Comparison of ENCODE assay signal across 8 cellular contexts in the genomic region with DNA sequence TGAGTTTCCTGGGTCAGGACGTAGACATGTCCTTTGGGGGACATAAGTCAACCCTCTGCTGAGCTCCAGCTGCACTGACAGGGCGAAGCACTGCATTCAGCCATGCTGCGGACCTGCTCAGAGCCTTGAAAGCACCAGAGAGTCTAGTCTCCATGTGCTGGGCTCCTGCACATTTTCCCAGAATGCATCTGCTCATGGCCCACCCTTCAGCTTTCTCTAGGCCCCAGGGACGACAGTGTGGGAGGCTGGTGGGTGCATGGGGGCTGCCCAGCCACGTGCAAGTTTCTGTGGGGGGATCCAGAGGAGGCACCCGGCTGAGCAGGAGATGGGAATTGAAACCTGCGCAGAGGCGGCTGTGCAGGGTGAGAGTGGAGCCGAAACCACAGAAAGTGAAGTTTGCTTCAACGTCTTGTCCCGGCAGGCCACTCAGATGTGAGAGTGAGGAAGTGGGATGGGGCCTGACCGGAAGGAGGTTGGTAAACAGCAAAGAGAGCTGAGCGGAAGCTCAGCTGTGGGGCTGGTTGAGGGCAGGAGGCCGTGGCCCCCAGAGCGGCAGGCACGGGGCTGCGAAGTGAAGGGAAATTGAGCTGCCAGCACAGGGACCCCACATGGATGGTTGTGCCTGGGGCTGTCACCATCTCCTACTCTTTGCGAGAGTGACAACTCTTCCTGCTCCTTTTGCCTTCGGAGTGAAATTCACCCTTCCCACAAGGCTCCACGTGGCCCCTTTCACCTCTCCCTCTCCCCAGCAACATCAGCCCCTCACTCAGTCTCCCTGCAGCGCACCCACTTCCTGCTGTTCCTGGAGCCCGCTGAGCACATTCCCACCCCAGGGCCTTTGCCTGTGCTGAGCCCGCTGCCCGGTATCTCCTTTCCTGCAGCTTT. TPM values are rescaled to one million over a fixed set of nuclear protein-coding genes. Genes with fewer than 3 reads are reported as not detected.
DNase-seq lines count a peak whose midpoint lies in the region; ATAC-seq lines count a peak whose summit lies in the region.

No MANE protein-coding gene starts in this region.

- WGBS in right cardiac atrium = 45% methylated on average over 24 of the region's 24 CpGs

- H3K27me3 Mint-ChIP-seq in activated CD8-positive, alpha-beta T cell treated with anti-CD3 and anti-CD28 coated beads, Interleukin-2, amount 10 ng/mL, durations not matched to agents 7 days and 5 days (ENCODE audit: low read depth) = no peaks in the 10 kb centered on the region
- no peaks in the 10 kb centered on the region for H3K27me3 Mint-ChIP-seq in stimulated activated naive CD8-positive, alpha-beta T cell treated with anti-CD3 and anti-CD28 coated beads, Interleukin-15, Interleukin-2, amounts not matched to agents 100 ng/mL and 50 ng/mL, for 24 hours

- no peak overlapping the region for H3K27ac ChIP-seq in right cardiac atrium (ENCODE audit: low read length)

- H3K36me3 Mint-ChIP-seq in activated CD8-positive, alpha-beta T cell treated with anti-CD3 and anti-CD28 coated beads, Interleukin-2, amount 10 ng/mL, durations not matched to agents 7 days and 5 days (ENCODE audit: low read depth) = peaks cover 35% of the 10 kb centered on the region
- H3K36me3 Mint-ChIP-seq in stimulated activated naive CD8-positive, alpha-beta T cell treated with anti-CD3 and anti-CD28 coated beads, Interleukin-15, Interleukin-2, amounts not matched to agents 100 ng/mL and 50 ng/mL, for 24 hours (ENCODE audit: low read depth) = peaks cover 4% of the 10 kb centered on the region

- H3K4me1 Mint-ChIP-seq in activated CD8-positive, alpha-beta T cell treated with anti-CD3 and anti-CD28 coated beads, Interleukin-2, amount 10 ng/mL, durations not matched to agents 7 days and 5 days (ENCODE audit: low read depth) = peaks cover 49% of the 10 kb centered on the region
- peaks cover 49% of the 10 kb centered on the region for H3K4me1 Mint-ChIP-seq in stimulated activated naive CD8-positive, alpha-beta T cell treated with anti-CD3 and anti-CD28 coated beads, Interleukin-15, Interleukin-2, amounts not matched to agents 100 ng/mL and 50 ng/mL, for 24 hours (ENCODE audit: low read depth)

- H3K4me1 ChIP-seq in right cardiac atrium (ENCODE audit: control insufficient read depth, insufficient read depth, low read length) = peaks cover 2% of the 10 kb centered on the region

- H3K27ac Mint-ChIP-seq in activated CD8-positive, alpha-beta T cell treated with anti-CD3 and anti-CD28 coated beads, Interleukin-2, amount 10 ng/mL, durations not matched to agents 7 days and 5 days = peak overlapping the region; percentile 92
- peak overlapping the region; percentile 91 for H3K27ac Mint-ChIP-seq in stimulated activated naive CD8-positive, alpha-beta T cell treated with anti-CD3 and anti-CD28 coated beads, Interleukin-15, Interleukin-2, amounts not matched to agents 100 ng/mL and 50 ng/mL, for 24 hours

- H3K4me3 Mint-ChIP-seq in activated CD8-positive, alpha-beta T cell treated with anti-CD3 and anti-CD28 coated beads, Interleukin-2, amount 10 ng/mL, durations not matched to agents 7 days and 5 days = peak overlapping the region; percentile 63
- H3K4me3 Mint-ChIP-seq in stimulated activated naive CD8-positive, alpha-beta T cell treated with anti-CD3 and anti-CD28 coated beads, Interleukin-15, Interleukin-2, amounts not matched to agents 100 ng/mL and 50 ng/mL, for 24 hours = peak overlapping the region; percentile 63

- H3K27me3 ChIP-seq in right cardiac atrium (ENCODE audit: control insufficient read depth, insufficient read depth) = no peaks in the 10 kb centered on the region

- no peaks in the 10 kb centered on the region for H3K9me3 ChIP-seq in right cardiac atrium (ENCODE audit: control insufficient read depth, low read length)

- intact Hi-C loops in right cardiac atrium (cut with DNase I) = no loop called here

- CTCF ChIA-PET in activated CD8-positive, alpha-beta T cell treated with anti-CD3 and anti-CD28 coated beads, Interleukin-2, amount 10 ng/mL, durations not matched to agents 7 days and 5 days (lab: Charles Lee) = interaction anchor here (0.7 to 4.0 kb wide), 12 partner anchors 12 to 336 kb away, joined by 3 to 40 read pairs (median 4); partner anchors contain the start of genes MVB12A, PGLS and RPL18A

- peak; percentile 76 for DNase-seq in CMK (ENCODE audit: low read depth)
- peak; percentile 89 for DNase-seq in activated CD8-positive, alpha-beta T cell treated with anti-CD3 and anti-CD28 coated beads, Interleukin-2, amount 10 ng/mL, durations not matched to agents 7 days and 5 days
- DNase-seq in right cardiac atrium = peak in 2 of 3 donors; percentile 75 to 83
- DNase-seq in NCI-H748 treated with DMSO at 0.1 percent for 48 hours (lab: John Stamatoyannopoulos, UW) = no peak
- DNase-seq in inferior parietal cortex (ENCODE audit: extremely low spot score) = no peak

- peak; percentile 55 for ATAC-seq in GM19468 (IDR thresholded peaks at IDR 0.05; ENCODE audit: extremely low read depth, unreplicated experiment)
- ATAC-seq in HG03558 (IDR thresholded peaks at IDR 0.05; ENCODE audit: extremely low read depth, unreplicated experiment) = peak; percentile 46
- ATAC-seq in activated CD8-positive, alpha-beta T cell treated with anti-CD3 and anti-CD28 coated beads, Interleukin-2, amount 10 ng/mL, durations not matched to agents 7 days and 5 days = peak; percentile 89
- peak; percentile 65 to 71 for ATAC-seq in right cardiac atrium

- H3K4me3 ChIP-seq in right cardiac atrium (ENCODE audit: low read length) = no peak overlapping the region

- no peaks in the 10 kb centered on the region for H3K9me3 Mint-ChIP-seq in activated CD8-positive, alpha-beta T cell treated with anti-CD3 and anti-CD28 coated beads, Interleukin-2, amount 10 ng/mL, durations not matched to agents 7 days and 5 days (ENCODE audit: insufficient read depth)
- H3K9me3 Mint-ChIP-seq in stimulated activated naive CD8-positive, alpha-beta T cell treated with anti-CD3 and anti-CD28 coated beads, Interleukin-15, Interleukin-2, amounts not matched to agents 100 ng/mL and 50 ng/mL, for 24 hours = no peaks in the 10 kb centered on the region

- POLR2A ChIA-PET in activated CD8-positive, alpha-beta T cell treated with anti-CD3 and anti-CD28 coated beads, Interleukin-2, amount 10 ng/mL, durations not matched to agents 7 days and 5 days (lab: Charles Lee) = interaction anchor here (0.6 to 4.4 kb wide), 9 partner anchors 9 to 116 kb away, joined by 3 to 36 read pairs (median 3); partner anchors contain the start of genes MVB12A and PGLS

RNA-seq across cellular contexts. Expression of gene PGLS, which starts 11.8 kb away (rescaled TPM):
- 10 to 100 TPM; 94.0 to 99.9 TPM for total RNA-seq in activated CD8-positive, alpha-beta T cell treated with anti-CD3 and anti-CD28 coated beads, Interleukin-2, amount 10 ng/mL, durations not matched to agents 7 days and 5 days
- total RNA-seq in right cardiac atrium = 10 to 100 TPM; 28.1 to 32.3 (median 30.1) TPM
- 33.4 TPM for polyA plus RNA-seq in right cardiac atrium

RNA-seq across cellular contexts. Expression of gene COLGALT1, which starts 32.2 kb away (rescaled TPM):
- total RNA-seq in activated CD8-positive, alpha-beta T cell treated with anti-CD3 and anti-CD28 coated beads, Interleukin-2, amount 10 ng/mL, durations not matched to agents 7 days and 5 days = 10 to 100 TPM; 74.6 to 75.0 TPM
- 10 to 100 TPM; 25.1 to 36.3 (median 35.1) TPM for total RNA-seq in right cardiac atrium
- polyA plus RNA-seq in right cardiac atrium = 19.0 TPM

RNA-seq across cellular contexts. Expression of gene SLC27A1, which starts 52.9 kb away (rescaled TPM):
- 1 to 10 TPM; 7.3 to 7.4 TPM for total RNA-seq in activated CD8-positive, alpha-beta T cell treated with anti-CD3 and anti-CD28 coated beads, Interleukin-2, amount 10 ng/mL, durations not matched to agents 7 days and 5 days
- 10 to 100 TPM; 28.2 to 63.6 (median 42.9) TPM for total RNA-seq in right cardiac atrium
- polyA plus RNA-seq in right cardiac atrium = 36.8 TPM

Comparison
In these comparisons a context has a peak if more than half of its experiments do, and no peak if none do; other contexts are left out.
1. DNase-seq: peak in CMK (single experiment), activated CD8-positive, alpha-beta T cell treated with anti-CD3 and anti-CD28 coated beads, Interleukin-2, amount 10 ng/mL, durations not matched to agents 7 days and 5 days (single experiment) and right cardiac atrium (2 of 3); none in NCI-H748 treated with DMSO at 0.1 percent for 48 hours (single experiment) and inferior parietal cortex (single experiment).
2. Peak in every context shown above with its lines, with median percentiles within 50 percentile points of each other: ATAC-seq.